16 cellular contexts compared by ENCODE assay signal in the genomic region with DNA sequence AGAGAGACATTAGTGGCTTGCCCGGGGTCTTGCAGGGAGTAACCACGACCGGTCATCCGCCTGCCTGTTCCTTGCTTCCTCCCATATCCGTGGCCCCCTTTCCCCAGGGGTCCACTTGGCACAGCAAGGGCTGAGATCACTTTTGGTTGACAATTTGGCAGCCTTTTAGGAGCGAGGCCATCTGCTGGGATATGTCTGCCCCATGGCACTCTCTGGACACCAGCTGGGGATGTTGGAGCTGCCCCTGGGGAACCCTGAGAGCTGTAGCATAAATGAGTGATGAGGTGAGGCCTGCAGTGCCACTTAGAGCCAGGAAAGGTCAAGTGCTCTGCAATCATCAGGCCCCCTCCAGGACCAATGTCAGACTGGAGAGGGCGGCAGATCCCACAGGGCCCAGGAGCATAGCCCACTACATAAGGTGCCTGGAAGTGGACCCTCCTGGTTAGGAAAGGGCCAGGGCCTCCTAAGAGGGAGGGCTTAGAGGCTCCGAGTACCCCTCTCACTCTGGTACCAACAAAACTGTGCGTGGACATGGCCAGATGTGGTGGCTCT.
DNase-seq lines count a peak whose midpoint lies in the region; ATAC-seq and TF ChIP-seq lines count a peak whose summit lies in the region.
"Had no signal": no experiment of that assay in that cellular context is flagged by ENCODE, and none has a peak within 500 bp of the region (broad histone marks: within the 10 kb centered on the region; RNA-seq: fewer than 3 reads in every experiment).

No MANE protein-coding gene starts in this region.

- H3K27me3 ChIP-seq in cardiac muscle cell (no peaks in the 10 kb centered on the region), Panc1 (ENCODE audit: control insufficient read depth, insufficient read depth, low read length) (no peaks in the 10 kb centered on the region), layer of hippocampus (ENCODE audit: control insufficient read depth, insufficient read depth, low read length) (no peaks in the 10 kb centered on the region)
- H3K27me3 ChIP-seq: BLaER1 had no signal

- CTCF ChIA-PET in Panc1 (lab: Charles Lee), result no interaction called here

- no peak overlapping the region for H3K4me3 ChIP-seq in cardiac muscle cell
- H3K4me3 ChIP-seq in Panc1 (ENCODE audit: low read depth in 2 of 2, low read length in 2 of 2), result no peak overlapping the region
- H3K4me3 ChIP-seq: BLaER1 had no signal

- POLR2A ChIA-PET in Panc1 (lab: Charles Lee), result no interaction called here

- DNase-seq in cardiac muscle cell (ENCODE audit: low read depth in 1 of 2, low spot score in 1 of 2) (peak in 1 of 2 donors; percentile 88), Right ventricle myocardium inferior (ENCODE audit: missing footprints) (no peak), Panc1 (ENCODE audit: low read depth, low spot score) (no peak), posterior vena cava (ENCODE audit: low spot score) (no peak), KBM-7 (no peak)
- no peak for DNase-seq in stimulated activated naive CD4-positive, alpha-beta T cell (lab: John Stamatoyannopoulos, UW)
- DNase-seq: 8988T, GF-D8, NCI-H1436 treated with DMSO at 0.1 percent for 48 hours, NCI-H2081, NCI-H510A, OCI-M1, RPMI8226 had no signal

- H3K4me1 ChIP-seq in cardiac muscle cell (ENCODE audit: low read depth), result peaks cover 15% of the 10 kb centered on the region
- H3K4me1 ChIP-seq in Panc1 (ENCODE audit: control insufficient read depth, insufficient read depth, low read length), result peaks cover 19% of the 10 kb centered on the region

- ATAC-seq in Right ventricle myocardium inferior (no peak), Panc1 (no peak)

- in situ Hi-C loops in Panc1 (cut with HindIII; ENCODE audit: low pct_unique_long_range_greater_than_20kb, low sequenced_read_pairs), result no loop called here
- in situ Hi-C loops in KBM-7 (cut with MboI; ENCODE audit: low pct_unique_long_range_greater_than_20kb, low sequenced_read_pairs), result no loop called here

- TF ChIP-seq CTCF in cardiac muscle cell (IDR thresholded peaks at IDR 0.05; ENCODE audit: low read depth, low read length), result no peak
- no peak for TF ChIP-seq CTCF in Panc1 (IDR thresholded peaks at IDR 0.05)

- H3K36me3 ChIP-seq in cardiac muscle cell (no peaks in the 10 kb centered on the region), Panc1 (ENCODE audit: control insufficient read depth, insufficient read depth, low read length) (no peaks in the 10 kb centered on the region)

- H3K27ac ChIP-seq in cardiac muscle cell (peak overlapping the region; percentile 2), Panc1 (ENCODE audit: low read length) (peak overlapping the region; percentile 27; the same call in 1 of the 2 replicates), layer of hippocampus (ENCODE audit: low read depth, low read length) (peak overlapping the region; percentile 35), temporal lobe (ENCODE audit: low read depth, low read length) (peak overlapping the region; percentile 17)
- H3K27ac ChIP-seq: BLaER1 had no signal

- intact Hi-C loops in Right ventricle myocardium inferior (cut with DNase I) (loop anchor here (10.0 kb wide), 2 partner anchors 88 to 118 kb away; a partner anchor contains a TSS), Panc1 (cut with micrococcal nuclease; ENCODE audit: unreplicated experiment) (loop anchor here (10.0 kb wide), 2 partner anchors 88 to 118 kb away; a partner anchor contains a TSS), posterior vena cava (cut with DNase I) (no loop called here)

- H3K9me3 ChIP-seq in cardiac muscle cell (ENCODE audit: low read depth) (no peaks in the 10 kb centered on the region), Panc1 (ENCODE audit: control insufficient read depth, insufficient read depth, low read depth, low read length) (no peaks in the 10 kb centered on the region)

- no TSS peak for BruUV-seq in Panc1 (replicated peaks; lab: Mats Ljungman, UMichigan)

Comparison
In these comparisons a context has a peak if more than half of its experiments do, and no peak if none do; other contexts are left out.
1. intact Hi-C loops: an anchor here in Right ventricle myocardium inferior (10.0 kb wide) and Panc1 (10.0 kb wide); none called in posterior vena cava.